In the genomic region with DNA sequence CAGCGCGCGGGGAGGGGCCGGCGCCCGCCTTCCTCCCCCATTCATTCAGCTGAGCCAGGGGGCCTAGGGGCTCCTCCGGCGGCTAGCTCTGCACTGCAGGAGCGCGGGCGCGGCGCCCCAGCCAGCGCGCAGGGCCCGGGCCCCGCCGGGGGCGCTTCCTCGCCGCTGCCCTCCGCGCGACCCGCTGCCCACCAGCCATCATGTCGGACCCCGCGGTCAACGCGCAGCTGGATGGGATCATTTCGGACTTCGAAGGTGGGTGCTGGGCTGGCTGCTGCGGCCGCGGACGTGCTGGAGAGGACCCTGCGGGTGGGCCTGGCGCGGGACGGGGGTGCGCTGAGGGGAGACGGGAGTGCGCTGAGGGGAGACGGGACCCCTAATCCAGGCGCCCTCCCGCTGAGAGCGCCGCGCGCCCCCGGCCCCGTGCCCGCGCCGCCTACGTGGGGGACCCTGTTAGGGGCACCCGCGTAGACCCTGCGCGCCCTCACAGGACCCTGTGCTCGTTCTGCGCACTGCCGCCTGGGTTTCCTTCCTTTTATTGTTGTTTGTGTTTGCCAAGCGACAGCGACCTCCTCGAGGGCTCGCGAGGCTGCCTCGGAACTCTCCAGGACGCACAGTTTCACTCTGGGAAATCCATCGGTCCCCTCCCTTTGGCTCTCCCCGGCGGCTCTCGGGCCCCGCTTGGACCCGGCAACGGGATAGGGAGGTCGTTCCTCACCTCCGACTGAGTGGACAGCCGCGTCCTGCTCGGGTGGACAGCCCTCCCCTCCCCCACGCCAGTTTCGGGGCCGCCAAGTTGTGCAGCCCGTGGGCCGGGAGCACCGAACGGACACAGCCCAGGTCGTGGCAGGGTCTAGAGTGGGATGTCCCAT, we compare ENCODE assay signal across 1 cellular context.
TF ChIP-seq lines count a peak whose summit lies in the region.

No MANE protein-coding gene starts in this region.

TF ChIP-seq in HEK293, 187 proteins besides CTCF, POLR2A, EP300 and RAD21 (continued from another document and continues in another):
- TF ChIP-seq ZNF785 (tag by site-specific recombination; IDR thresholded peaks at IDR 0.05) (no peak), ZNF558 (tag by site-specific recombination; IDR thresholded peaks at IDR 0.05) (no peak), ZNF146 (tag by site-specific recombination; IDR thresholded peaks at IDR 0.05) (no peak), ZBTB48 (tag by site-specific recombination; IDR thresholded peaks at IDR 0.05) (peak; percentile 51; the same call in 1 of the 2 replicates), KLF10 (tag by site-specific recombination; IDR thresholded peaks at IDR 0.05) (no peak), ZBTB21 (tag by site-specific recombination; IDR thresholded peaks at IDR 0.05) (no peak), ZNF114 (tag by site-specific recombination; IDR thresholded peaks at IDR 0.05) (no peak), ZNF837 (tag by site-specific recombination; IDR thresholded peaks at IDR 0.05) (no peak), TCF7L2 (IDR thresholded peaks at IDR 0.05; ENCODE audit: borderline replicate concordance, low read depth, low read length) (no peak), SP7 (tag by site-specific recombination; IDR thresholded peaks at IDR 0.05) (no peak), FEZF1 (tag by site-specific recombination; IDR thresholded peaks at IDR 0.05) (no peak), KLF1 (tag by site-specific recombination; IDR thresholded peaks at IDR 0.05) (no peak), ZNF426 (tag by site-specific recombination; IDR thresholded peaks at IDR 0.05) (no peak), ZBTB8A (tag by site-specific recombination; IDR thresholded peaks at IDR 0.05) (peak; percentile 10), OSR2 (tag by site-specific recombination; IDR thresholded peaks at IDR 0.05) (no peak), ZNF324 (tag by site-specific recombination; IDR thresholded peaks at IDR 0.05) (no peak), ZNF626 (tag by site-specific recombination; IDR thresholded peaks at IDR 0.05) (no peak), ZNF596 (tag by site-specific recombination; IDR thresholded peaks at IDR 0.05) (no peak), ZNF768 (tag by site-specific recombination; IDR thresholded peaks at IDR 0.05) (no peak), ZFP69B (tag by site-specific recombination; IDR thresholded peaks at IDR 0.05) (no peak), OVOL3 (tag by site-specific recombination; IDR thresholded peaks at IDR 0.05) (no peak), ZNF623 (tag by site-specific recombination; IDR thresholded peaks at IDR 0.05) (no peak), ZNF274 (IDR thresholded peaks at IDR 0.05; ENCODE audit: low read length) (no peak), ZNF274 (tag by site-specific recombination; IDR thresholded peaks at IDR 0.05; ENCODE audit: borderline replicate concordance) (no peak), ZNF76 (tag by site-specific recombination; IDR thresholded peaks at IDR 0.05; ENCODE audit: borderline replicate concordance, low read depth) (peak; percentile 47; the same call in 1 of the 2 replicates), BCL11A (tag by site-specific recombination; IDR thresholded peaks at IDR 0.05; ENCODE audit: low read depth) (0 out of 2 replicates have a peak, but pooled peaks have one; percentile 15)
- TF ChIP-seq, protein P1, sequence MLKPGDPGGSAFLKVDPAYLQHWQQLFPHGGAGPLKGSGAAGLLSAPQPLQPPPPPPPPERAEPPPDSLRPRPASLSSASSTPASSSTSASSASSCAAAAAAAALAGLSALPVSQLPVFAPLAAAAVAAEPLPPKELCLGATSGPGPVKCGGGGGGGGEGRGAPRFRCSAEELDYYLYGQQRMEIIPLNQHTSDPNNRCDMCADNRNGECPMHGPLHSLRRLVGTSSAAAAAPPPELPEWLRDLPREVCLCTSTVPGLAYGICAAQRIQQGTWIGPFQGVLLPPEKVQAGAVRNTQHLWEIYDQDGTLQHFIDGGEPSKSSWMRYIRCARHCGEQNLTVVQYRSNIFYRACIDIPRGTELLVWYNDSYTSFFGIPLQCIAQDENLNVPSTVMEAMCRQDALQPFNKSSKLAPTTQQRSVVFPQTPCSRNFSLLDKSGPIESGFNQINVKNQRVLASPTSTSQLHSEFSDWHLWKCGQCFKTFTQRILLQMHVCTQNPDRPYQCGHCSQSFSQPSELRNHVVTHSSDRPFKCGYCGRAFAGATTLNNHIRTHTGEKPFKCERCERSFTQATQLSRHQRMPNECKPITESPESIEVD (tag by site-specific recombination; IDR thresholded peaks at IDR 0.05) = no peak
- TF ChIP-seq, protein P2, sequence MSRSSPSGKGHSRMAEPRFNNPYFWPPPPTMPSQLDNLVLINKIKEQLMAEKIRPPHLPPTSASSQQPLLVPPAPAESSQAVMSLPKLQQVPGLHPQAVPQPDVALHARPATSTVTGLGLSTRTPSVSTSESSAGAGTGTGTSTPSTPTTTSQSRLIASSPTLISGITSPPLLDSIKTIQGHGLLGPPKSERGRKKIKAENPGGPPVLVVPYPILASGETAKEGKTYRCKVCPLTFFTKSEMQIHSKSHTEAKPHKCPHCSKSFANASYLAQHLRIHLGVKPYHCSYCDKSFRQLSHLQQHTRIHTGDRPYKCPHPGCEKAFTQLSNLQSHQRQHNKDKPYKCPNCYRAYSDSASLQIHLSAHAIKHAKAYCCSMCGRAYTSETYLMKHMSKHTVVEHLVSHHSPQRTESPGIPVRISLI (tag by site-specific recombination; IDR thresholded peaks at IDR 0.05) = no peak
- TF ChIP-seq, protein P3, sequence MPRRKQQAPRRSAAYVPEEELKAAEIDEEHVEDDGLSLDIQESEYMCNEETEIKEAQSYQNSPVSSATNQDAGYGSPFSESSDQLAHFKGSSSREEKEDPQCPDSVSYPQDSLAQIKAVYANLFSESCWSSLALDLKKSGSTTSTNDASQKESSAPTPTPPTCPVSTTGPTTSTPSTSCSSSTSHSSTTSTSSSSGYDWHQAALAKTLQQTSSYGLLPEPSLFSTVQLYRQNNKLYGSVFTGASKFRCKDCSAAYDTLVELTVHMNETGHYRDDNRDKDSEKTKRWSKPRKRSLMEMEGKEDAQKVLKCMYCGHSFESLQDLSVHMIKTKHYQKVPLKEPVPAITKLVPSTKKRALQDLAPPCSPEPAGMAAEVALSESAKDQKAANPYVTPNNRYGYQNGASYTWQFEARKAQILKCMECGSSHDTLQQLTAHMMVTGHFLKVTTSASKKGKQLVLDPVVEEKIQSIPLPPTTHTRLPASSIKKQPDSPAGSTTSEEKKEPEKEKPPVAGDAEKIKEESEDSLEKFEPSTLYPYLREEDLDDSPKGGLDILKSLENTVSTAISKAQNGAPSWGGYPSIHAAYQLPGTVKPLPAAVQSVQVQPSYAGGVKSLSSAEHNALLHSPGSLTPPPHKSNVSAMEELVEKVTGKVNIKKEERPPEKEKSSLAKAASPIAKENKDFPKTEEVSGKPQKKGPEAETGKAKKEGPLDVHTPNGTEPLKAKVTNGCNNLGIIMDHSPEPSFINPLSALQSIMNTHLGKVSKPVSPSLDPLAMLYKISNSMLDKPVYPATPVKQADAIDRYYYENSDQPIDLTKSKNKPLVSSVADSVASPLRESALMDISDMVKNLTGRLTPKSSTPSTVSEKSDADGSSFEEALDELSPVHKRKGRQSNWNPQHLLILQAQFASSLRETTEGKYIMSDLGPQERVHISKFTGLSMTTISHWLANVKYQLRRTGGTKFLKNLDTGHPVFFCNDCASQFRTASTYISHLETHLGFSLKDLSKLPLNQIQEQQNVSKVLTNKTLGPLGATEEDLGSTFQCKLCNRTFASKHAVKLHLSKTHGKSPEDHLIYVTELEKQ (tag by site-specific recombination; IDR thresholded peaks at IDR 0.05; ENCODE audit: borderline replicate concordance) = no peak
- TF ChIP-seq, protein P4, sequence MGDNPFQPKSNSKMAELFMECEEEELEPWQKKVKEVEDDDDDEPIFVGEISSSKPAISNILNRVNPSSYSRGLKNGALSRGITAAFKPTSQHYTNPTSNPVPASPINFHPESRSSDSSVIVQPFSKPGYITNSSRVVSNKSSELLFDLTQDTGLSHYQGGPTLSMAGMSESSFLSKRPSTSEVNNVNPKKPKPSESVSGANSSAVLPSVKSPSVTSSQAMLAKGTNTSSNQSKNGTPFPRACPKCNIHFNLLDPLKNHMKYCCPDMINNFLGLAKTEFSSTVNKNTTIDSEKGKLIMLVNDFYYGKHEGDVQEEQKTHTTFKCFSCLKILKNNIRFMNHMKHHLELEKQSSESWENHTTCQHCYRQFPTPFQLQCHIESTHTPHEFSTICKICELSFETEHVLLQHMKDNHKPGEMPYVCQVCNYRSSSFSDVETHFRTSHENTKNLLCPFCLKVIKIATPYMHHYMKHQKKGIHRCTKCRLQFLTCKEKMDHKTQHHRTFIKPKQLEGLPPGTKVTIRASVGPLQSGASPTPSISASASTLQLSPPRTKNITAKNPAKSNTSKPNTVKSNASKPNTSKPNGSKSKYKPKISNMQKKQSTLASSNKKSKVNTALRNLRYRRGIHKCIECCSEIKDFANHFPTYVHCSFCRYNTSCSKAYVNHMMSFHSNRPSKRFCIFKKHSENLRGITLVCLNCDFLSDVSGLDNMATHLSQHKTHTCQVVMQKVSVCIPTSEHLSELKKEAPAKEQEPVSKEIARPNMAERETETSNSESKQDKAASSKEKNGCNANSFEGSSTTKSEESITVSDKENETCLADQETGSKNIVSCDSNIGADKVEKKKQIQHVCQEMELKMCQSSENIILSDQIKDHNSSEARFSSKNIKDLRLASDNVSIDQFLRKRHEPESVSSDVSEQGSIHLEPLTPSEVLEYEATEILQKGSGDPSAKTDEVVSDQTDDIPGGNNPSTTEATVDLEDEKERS (tag by site-specific recombination; IDR thresholded peaks at IDR 0.05) = no peak
- TF ChIP-seq, protein P5, sequence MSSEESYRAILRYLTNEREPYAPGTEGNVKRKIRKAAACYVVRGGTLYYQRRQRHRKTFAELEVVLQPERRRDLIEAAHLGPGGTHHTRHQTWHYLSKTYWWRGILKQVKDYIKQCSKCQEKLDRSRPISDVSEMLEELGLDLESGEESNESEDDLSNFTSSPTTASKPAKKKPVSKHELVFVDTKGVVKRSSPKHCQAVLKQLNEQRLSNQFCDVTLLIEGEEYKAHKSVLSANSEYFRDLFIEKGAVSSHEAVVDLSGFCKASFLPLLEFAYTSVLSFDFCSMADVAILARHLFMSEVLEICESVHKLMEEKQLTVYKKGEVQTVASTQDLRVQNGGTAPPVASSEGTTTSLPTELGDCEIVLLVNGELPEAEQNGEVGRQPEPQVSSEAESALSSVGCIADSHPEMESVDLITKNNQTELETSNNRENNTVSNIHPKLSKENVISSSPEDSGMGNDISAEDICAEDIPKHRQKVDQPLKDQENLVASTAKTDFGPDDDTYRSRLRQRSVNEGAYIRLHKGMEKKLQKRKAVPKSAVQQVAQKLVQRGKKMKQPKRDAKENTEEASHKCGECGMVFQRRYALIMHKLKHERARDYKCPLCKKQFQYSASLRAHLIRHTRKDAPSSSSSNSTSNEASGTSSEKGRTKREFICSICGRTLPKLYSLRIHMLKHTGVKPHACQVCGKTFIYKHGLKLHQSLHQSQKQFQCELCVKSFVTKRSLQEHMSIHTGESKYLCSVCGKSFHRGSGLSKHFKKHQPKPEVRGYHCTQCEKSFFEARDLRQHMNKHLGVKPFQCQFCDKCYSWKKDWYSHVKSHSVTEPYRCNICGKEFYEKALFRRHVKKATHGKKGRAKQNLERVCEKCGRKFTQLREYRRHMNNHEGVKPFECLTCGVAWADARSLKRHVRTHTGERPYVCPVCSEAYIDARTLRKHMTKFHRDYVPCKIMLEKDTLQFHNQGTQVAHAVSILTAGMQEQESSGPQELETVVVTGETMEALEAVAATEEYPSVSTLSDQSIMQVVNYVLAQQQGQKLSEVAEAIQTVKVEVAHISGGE (tag by site-specific recombination; conservative IDR thresholded peaks at IDR 0.05; ENCODE audit: low read depth) = 0 out of 2 replicates have a peak, but pooled peaks have one; percentile 13
- TF ChIP-seq, protein P6, sequence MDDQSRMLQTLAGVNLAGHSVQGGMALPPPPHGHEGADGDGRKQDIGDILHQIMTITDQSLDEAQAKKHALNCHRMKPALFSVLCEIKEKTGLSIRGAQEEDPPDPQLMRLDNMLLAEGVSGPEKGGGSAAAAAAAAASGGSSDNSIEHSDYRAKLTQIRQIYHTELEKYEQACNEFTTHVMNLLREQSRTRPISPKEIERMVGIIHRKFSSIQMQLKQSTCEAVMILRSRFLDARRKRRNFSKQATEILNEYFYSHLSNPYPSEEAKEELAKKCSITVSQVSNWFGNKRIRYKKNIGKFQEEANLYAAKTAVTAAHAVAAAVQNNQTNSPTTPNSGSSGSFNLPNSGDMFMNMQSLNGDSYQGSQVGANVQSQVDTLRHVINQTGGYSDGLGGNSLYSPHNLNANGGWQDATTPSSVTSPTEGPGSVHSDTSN (CRISPR knock-in tag; IDR thresholded peaks at IDR 0.05) = no peak; the same call in 1 of the 2 replicates
- TF ChIP-seq, protein P7, sequence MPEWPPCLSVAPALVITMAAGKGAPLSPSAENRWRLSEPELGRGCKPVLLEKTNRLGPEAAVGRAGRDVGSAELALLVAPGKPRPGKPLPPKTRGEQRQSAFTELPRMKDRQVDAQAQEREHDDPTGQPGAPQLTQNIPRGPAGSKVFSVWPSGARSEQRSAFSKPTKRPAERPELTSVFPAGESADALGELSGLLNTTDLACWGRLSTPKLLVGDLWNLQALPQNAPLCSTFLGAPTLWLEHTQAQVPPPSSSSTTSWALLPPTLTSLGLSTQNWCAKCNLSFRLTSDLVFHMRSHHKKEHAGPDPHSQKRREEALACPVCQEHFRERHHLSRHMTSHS (tag by site-specific recombination; IDR thresholded peaks at IDR 0.05) = no peak
- TF ChIP-seq, protein P8, sequence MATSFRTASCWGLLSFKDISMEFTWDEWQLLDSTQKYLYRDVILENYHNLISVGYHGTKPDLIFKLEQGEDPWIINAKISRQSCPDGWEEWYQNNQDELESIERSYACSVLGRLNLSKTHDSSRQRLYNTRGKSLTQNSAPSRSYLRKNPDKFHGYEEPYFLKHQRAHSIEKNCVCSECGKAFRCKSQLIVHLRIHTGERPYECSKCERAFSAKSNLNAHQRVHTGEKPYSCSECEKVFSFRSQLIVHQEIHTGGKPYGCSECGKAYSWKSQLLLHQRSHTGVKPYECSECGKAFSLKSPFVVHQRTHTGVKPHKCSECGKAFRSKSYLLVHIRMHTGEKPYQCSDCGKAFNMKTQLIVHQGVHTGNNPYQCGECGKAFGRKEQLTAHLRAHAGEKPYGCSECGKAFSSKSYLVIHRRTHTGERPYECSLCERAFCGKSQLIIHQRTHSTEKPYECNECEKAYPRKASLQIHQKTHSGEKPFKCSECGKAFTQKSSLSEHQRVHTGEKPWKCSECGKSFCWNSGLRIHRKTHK (tag by site-specific recombination; IDR thresholded peaks at IDR 0.05) = no peak
- TF ChIP-seq, protein P9, sequence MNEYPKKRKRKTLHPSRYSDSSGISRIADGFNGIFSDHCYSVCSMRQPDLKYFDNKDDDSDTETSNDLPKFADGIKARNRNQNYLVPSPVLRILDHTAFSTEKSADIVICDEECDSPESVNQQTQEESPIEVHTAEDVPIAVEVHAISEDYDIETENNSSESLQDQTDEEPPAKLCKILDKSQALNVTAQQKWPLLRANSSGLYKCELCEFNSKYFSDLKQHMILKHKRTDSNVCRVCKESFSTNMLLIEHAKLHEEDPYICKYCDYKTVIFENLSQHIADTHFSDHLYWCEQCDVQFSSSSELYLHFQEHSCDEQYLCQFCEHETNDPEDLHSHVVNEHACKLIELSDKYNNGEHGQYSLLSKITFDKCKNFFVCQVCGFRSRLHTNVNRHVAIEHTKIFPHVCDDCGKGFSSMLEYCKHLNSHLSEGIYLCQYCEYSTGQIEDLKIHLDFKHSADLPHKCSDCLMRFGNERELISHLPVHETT (tag by site-specific recombination; IDR thresholded peaks at IDR 0.05) = no peak
- TF ChIP-seq, protein P10, sequence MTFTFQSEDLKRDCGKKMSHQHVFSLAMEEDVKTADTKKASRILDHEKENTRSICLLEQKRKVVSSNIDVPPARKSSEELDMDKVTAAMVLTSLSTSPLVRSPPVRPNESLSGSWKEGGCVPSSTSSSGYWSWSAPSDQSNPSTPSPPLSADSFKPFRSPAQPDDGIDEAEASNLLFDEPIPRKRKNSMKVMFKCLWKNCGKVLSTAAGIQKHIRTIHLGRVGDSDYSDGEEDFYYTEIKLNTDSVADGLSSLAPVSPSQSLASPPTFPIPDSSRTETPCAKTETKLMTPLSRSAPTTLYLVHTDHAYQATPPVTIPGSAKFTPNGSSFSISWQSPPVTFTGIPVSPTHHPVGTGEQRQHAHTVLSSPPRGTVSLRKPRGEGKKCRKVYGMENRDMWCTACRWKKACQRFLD (tag by site-specific recombination; IDR thresholded peaks at IDR 0.05) = no peak
